In the genomic region with DNA sequence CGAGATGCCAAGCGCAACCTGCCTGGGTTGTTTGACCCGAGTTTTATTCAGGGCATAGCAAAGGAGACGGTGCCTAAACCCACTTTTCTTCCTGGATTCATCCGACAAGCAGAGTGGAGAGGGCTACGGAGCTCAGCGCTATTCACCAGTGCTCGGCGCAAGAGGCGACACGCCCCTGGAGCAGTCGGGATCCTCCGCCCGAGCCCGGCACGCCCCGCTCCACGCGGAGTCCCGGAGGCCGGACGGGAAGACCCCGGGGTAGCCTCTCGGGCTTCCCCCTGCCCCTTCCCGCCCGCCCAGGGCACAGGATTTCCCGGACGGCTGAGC, we compare ENCODE assay signal across 8 cellular contexts. TPM values are rescaled to one million over a fixed set of nuclear protein-coding genes. Genes with fewer than 3 reads are reported as not detected.
A peak's percentile ranks its signal among the peaks of the same experiment; 100 is the strongest.
DNase-seq lines count a peak whose midpoint lies in the region; ATAC-seq and TF ChIP-seq lines count a peak whose summit lies in the region.

No MANE protein-coding gene starts in this region.

- H3K27ac ChIP-seq in HUES64 (ENCODE audit: low read depth, low read length) (no peak overlapping the region; the same call in 1 of the 2 replicates), VCaP (peak overlapping the region; percentile 73)
- peak overlapping the region; percentile 86 for H3K27ac ChIP-seq in effector memory CD4-positive, alpha-beta T cell (ENCODE audit: insufficient read depth, low read length, poor library complexity, severe bottlenecking)

- DNase-seq in EH (ENCODE audit: low read depth), result peak; percentile 70
- peak in 2 of 3 donors; percentile 23 to 36 for DNase-seq in effector memory CD4-positive, alpha-beta T cell
- DNase-seq in memory B cell (ENCODE audit: low spot score in 2 of 2), result peak in 1 of 2 donors; percentile 9
- DNase-seq in stimulated activated naive CD8-positive, alpha-beta T cell treated with anti-CD3 and anti-CD28 coated beads, Interleukin-15, Interleukin-2, amounts not matched to agents 100 U/mL and 50 U/mL, for 24 hours, result peak; percentile 68
- no peak for DNase-seq in NCI-H2196 treated with DMSO at 0.1 percent for 48 hours (lab: John Stamatoyannopoulos, UW; ENCODE audit: unreplicated experiment)

- no peaks in the 10 kb centered on the region for H3K27me3 ChIP-seq in HUES64 (ENCODE audit: insufficient read depth, low read length)
- no peaks in the 10 kb centered on the region for H3K27me3 ChIP-seq in effector memory CD4-positive, alpha-beta T cell (replicated peaks; ENCODE audit: control insufficient read depth, insufficient read depth, low read length, poor library complexity, severe bottlenecking)

- peak overlapping the region; percentile 83 for H3K4me3 ChIP-seq in HUES64 (ENCODE audit: low read length)
- peak overlapping the region; percentile 93 for H3K4me3 ChIP-seq in effector memory CD4-positive, alpha-beta T cell (ENCODE audit: insufficient read depth, low read depth, low read length, poor library complexity, severe bottlenecking)

- H3K9me3 Mint-ChIP-seq in memory B cell, result no peaks in the 10 kb centered on the region

- H3K27ac Mint-ChIP-seq in memory B cell, result peak overlapping the region; percentile 72

- peak overlapping the region; percentile 66 for H3K9ac ChIP-seq in HUES64 (ENCODE audit: low read depth, low read length)

- no peaks in the 10 kb centered on the region for H3K36me3 Mint-ChIP-seq in memory B cell

- peak overlapping the region; percentile 95 for H3K4me3 Mint-ChIP-seq in memory B cell

- peaks cover 36% of the 10 kb centered on the region for H3K4me1 ChIP-seq in HUES64 (ENCODE audit: insufficient read depth, low read length)
- H3K4me1 ChIP-seq in effector memory CD4-positive, alpha-beta T cell (ENCODE audit: control insufficient read depth, insufficient read depth, low read length, poor library complexity, severe bottlenecking), result peaks cover 21% of the 10 kb centered on the region

- H3K4me1 Mint-ChIP-seq in memory B cell, result peaks cover 27% of the 10 kb centered on the region

- under 1% methylated on average over 28 of the region's 28 CpGs for WGBS in HUES64

- no peak for TF ChIP-seq CTCF in VCaP (conservative IDR thresholded peaks at IDR 0.05)

- no peaks in the 10 kb centered on the region for H3K27me3 Mint-ChIP-seq in memory B cell

- no peaks in the 10 kb centered on the region for H3K9me3 ChIP-seq in HUES64 (ENCODE audit: insufficient read depth, low read depth, low read length)
- no peaks in the 10 kb centered on the region for H3K9me3 ChIP-seq in effector memory CD4-positive, alpha-beta T cell (ENCODE audit: control insufficient read depth, low read length)

- 0 out of 2 replicates have a peak, but pooled peaks cover 3% of the 10 kb centered on the region for H3K36me3 ChIP-seq in HUES64 (ENCODE audit: insufficient read depth, low read length)
- no peaks in the 10 kb centered on the region for H3K36me3 ChIP-seq in effector memory CD4-positive, alpha-beta T cell (ENCODE audit: control insufficient read depth, insufficient read depth, low read length)

- ATAC-seq in GM21528 (IDR thresholded peaks at IDR 0.05; ENCODE audit: low FRiP score, unreplicated experiment), result peak; percentile 45
- peak; percentile 16 for ATAC-seq in memory B cell (ENCODE audit: low read depth)
- peak; percentile 45 for ATAC-seq in stimulated activated naive CD8-positive, alpha-beta T cell treated with anti-CD3 and anti-CD28 coated beads, Interleukin-15, Interleukin-2, amounts not matched to agents 100 U/mL and 50 U/mL, for 24 hours

RNA-seq across cellular contexts. Expression of a gene that starts 0.5 kb away (rescaled TPM):
- 33.9 TPM for polyA plus RNA-seq in HUES64 (2013, experiment 1 of 2)
- 37.5 TPM for polyA plus RNA-seq in HUES64 (2013, experiment 2 of 2)
